Comparison of ENCODE assay signal across 20 cellular contexts in the genomic region with DNA sequence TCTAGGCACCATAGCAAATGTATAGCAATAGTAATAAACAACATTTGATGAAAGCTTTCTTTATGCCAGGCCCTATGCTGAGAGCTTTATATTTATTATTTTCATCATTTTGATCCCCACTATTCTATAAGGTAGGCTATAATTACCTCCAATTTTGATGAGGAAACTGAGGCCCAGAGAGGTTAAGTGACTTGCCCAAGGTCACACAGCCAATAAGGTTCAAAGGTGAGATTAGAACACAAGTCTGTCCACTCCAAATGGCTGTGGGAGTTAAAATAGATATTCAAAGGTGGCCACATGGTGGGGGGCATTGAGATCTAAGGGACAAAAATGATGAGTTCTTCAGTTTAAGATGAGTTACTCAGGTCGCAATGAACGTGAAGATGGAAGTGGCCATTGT.
A peak's percentile ranks its signal among the peaks of the same experiment; 100 is the strongest.
DNase-seq lines count a peak whose midpoint lies in the region; ATAC-seq, FAIRE-seq and TF ChIP-seq lines count a peak whose summit lies in the region.
"Had no signal": no experiment of that assay in that cellular context is flagged by ENCODE, and none has a peak within 500 bp of the region (broad histone marks: within the 10 kb centered on the region; RNA-seq: fewer than 3 reads in every experiment).

No MANE protein-coding gene starts in this region.

- H3K4me3 Mint-ChIP-seq in neural crest cell = no peak overlapping the region
- H3K4me3 Mint-ChIP-seq: B cell; CD4-positive, alpha-beta memory T cell had no signal

- H3K56ac ChIP-seq in IMR-90 (ENCODE audit: extremely low read depth, insufficient read depth, low read length) = no peak overlapping the region

- no peaks in the 10 kb centered on the region for H3K4me1 ChIP-seq in HepG2 (ENCODE audit: insufficient read depth, low read length)
- no peaks in the 10 kb centered on the region for H3K4me1 ChIP-seq in right lobe of liver
- H3K4me1 ChIP-seq in IMR-90 (ENCODE audit: control insufficient read depth, insufficient read depth, low read length) = no peaks in the 10 kb centered on the region
- H3K4me1 ChIP-seq in body of pancreas = no peaks in the 10 kb centered on the region

- POLR2A ChIA-PET in HepG2 (lab: Yijun Ruan, JAX) = no interaction called here
- POLR2A ChIA-PET in IMR-90 (lab: Charles Lee; ENCODE audit: unreplicated experiment) = no interaction called here

- H2BK20ac ChIP-seq in IMR-90 (ENCODE audit: low read depth, low read length) = no peak overlapping the region

- H4K5ac ChIP-seq in IMR-90 (ENCODE audit: low read depth, low read length) = no peak overlapping the region

- H3K9me1 ChIP-seq in IMR-90 (ENCODE audit: insufficient read depth, low read length) = no peaks in the 10 kb centered on the region

- no peak overlapping the region for H2BK120ac ChIP-seq in IMR-90 (ENCODE audit: low read depth, low read length)

- TF ChIP-seq EP300 in HepG2 (IDR thresholded peaks at IDR 0.05; ENCODE audit: low read depth in 2 of 2, low read length in 2 of 2) (no peak), HepG2 (CRISPR knock-in tag; IDR thresholded peaks at IDR 0.05; ENCODE audit: borderline replicate concordance) (no peak)

- H3K14ac ChIP-seq in IMR-90 (replicated peaks; ENCODE audit: low read depth, low read length) = no peak overlapping the region

- no peak overlapping the region for H4K91ac ChIP-seq in IMR-90 (ENCODE audit: insufficient read depth, low read depth, low read length)

- H3K36me3 ChIP-seq in HepG2 (replicated peaks in 1 of 2; ENCODE audit: control insufficient read depth in 1 of 2, insufficient read depth in 2 of 2, low read length in 2 of 2) = no peaks in the 10 kb centered on the region
- H3K36me3 ChIP-seq in right lobe of liver = no peaks in the 10 kb centered on the region
- no peaks in the 10 kb centered on the region for H3K36me3 ChIP-seq in IMR-90 (ENCODE audit: control insufficient read depth, insufficient read depth, low read length)
- no peaks in the 10 kb centered on the region for H3K36me3 ChIP-seq in body of pancreas (replicated peaks in 1 of 2; ENCODE audit: insufficient read depth in 1 of 2, low read depth in 2 of 2)

- H3K27ac ChIP-seq in HepG2 (ENCODE audit: extremely low read length, insufficient read depth, low read length) = no peak overlapping the region
- no peak overlapping the region for H3K27ac ChIP-seq in right lobe of liver
- H3K27ac ChIP-seq in IMR-90 (ENCODE audit: insufficient read depth, low read length) = no peak overlapping the region
- no peak overlapping the region for H3K27ac ChIP-seq in body of pancreas
- H3K27ac ChIP-seq: 22Rv1 had no signal

- H3K9me3 ChIP-seq in HepG2 (ENCODE audit: low read length) (peaks cover 7% of the 10 kb centered on the region), right lobe of liver (peaks cover 0 to 5% (median 0%) of the 10 kb centered on the region in 4 donors), IMR-90 (ENCODE audit: control insufficient read depth, insufficient read depth, low read length) (peaks cover 7% of the 10 kb centered on the region; the same call in 1 of the 2 replicates), body of pancreas (peaks cover 0 to 18% (median 0%) of the 10 kb centered on the region in 3 donors)

- H3K27me3 ChIP-seq in HepG2 (ENCODE audit: control insufficient read depth in 1 of 2, insufficient read depth in 2 of 2, low read length in 2 of 2) (no peaks in the 10 kb centered on the region; a peak in 1 of 5 replicates), right lobe of liver (no peaks in the 10 kb centered on the region), IMR-90 (ENCODE audit: control insufficient read depth, insufficient read depth, low read length) (no peaks in the 10 kb centered on the region; the same call in 1 of the 2 replicates), body of pancreas (no peaks in the 10 kb centered on the region)

- peak overlapping the region; percentile 44 for H2AK9ac ChIP-seq in IMR-90 (replicated peaks; ENCODE audit: low read depth, low read length, poor library complexity)

- intact Hi-C loops in HepG2 (cut with micrococcal nuclease; ENCODE audit: unreplicated experiment) (no loop called here), right lobe of liver (cut with DNase I) (no loop called here), IMR-90 (cut with micrococcal nuclease) (no loop called here), body of pancreas (cut with DNase I) (no loop called here)

- H3K4me2 ChIP-seq in HepG2 (ENCODE audit: low read depth, low read length) (no peak overlapping the region), IMR-90 (ENCODE audit: low read depth, low read length) (no peak overlapping the region)

- 52% methylated on average over 2 of the region's 2 CpGs for WGBS in HepG2 (ENCODE audit: low lambda C conversion rate)
- WGBS in right lobe of liver (ENCODE audit: insufficient coverage, low coverage, low lambda C conversion rate, missing lambda C conversion rate) = no CpG with 5 or more reads among the region's 2 CpGs
- WGBS in IMR-90 (ENCODE audit: extremely low coverage in 2 of 2, insufficient read length in 1 of 2), 2 experiments = no CpG with 5 or more reads among the region's 2 CpGs
- 84 to 90% methylated on average over 2 of the region's 2 CpGs for WGBS in body of pancreas, 2 donors

- no peak overlapping the region for H2AK5ac ChIP-seq in IMR-90 (ENCODE audit: low read depth, low read length)

- in situ Hi-C loops in HepG2 (cut with HindIII; ENCODE audit: extremely low pct_ligation_motif_present, low pct_unique_long_range_greater_than_20kb) = loop anchor here (5.0 kb wide), 1 partner anchor 444 kb away; no protein-coding TSS in a partner anchor
- in situ Hi-C loops in IMR-90 (cut with MboI; ENCODE audit: low sequenced_read_pairs) = no loop called here

- H3K4me3 ChIP-seq in HepG2 (replicated peaks in 1 of 3; ENCODE audit: insufficient read depth in 1 of 3, low read depth in 2 of 3, low read length in 3 of 3) (no peak overlapping the region), right lobe of liver (no peak overlapping the region), IMR-90 (ENCODE audit: insufficient read depth, low read depth, low read length) (no peak overlapping the region), body of pancreas (no peak overlapping the region)

- no peak overlapping the region for H3K4ac ChIP-seq in IMR-90 (ENCODE audit: low read depth, low read length)

- TF ChIP-seq POLR2A in HepG2 (IDR thresholded peaks at IDR 0.05; ENCODE audit: insufficient read depth in 1 of 2, low read depth in 2 of 2, low read length in 2 of 2) (no peak), right lobe of liver (IDR thresholded peaks at IDR 0.05) (no peak), IMR-90 (IDR thresholded peaks at IDR 0.05; ENCODE audit: low read depth, low read length) (no peak), body of pancreas (IDR thresholded peaks at IDR 0.05) (no peak)

- H3K79me1 ChIP-seq in IMR-90 (ENCODE audit: low read depth in 1 of 2, low read length in 2 of 2) = no peaks in the 10 kb centered on the region

- H3K9ac ChIP-seq in HepG2 (ENCODE audit: insufficient read depth, low read depth, low read length) (no peak overlapping the region), IMR-90 (ENCODE audit: low read depth, low read length) (no peak overlapping the region)

- no peaks in the 10 kb centered on the region for H3K9me3 Mint-ChIP-seq in neural crest cell

- BruUV-seq in HepG2 (replicated peaks; lab: Mats Ljungman, UMichigan) = no TSS peak
- no TSS peak for BruUV-seq in IMR-90 (replicated peaks; lab: Mats Ljungman, UMichigan)

- H4K8ac ChIP-seq in IMR-90 (ENCODE audit: low read depth in 2 of 2, low read length in 2 of 2) = no peak overlapping the region

- FAIRE-seq in HepG2 (lab: Jason Lieb, UNC) = no peak
- FAIRE-seq: A204.1, G401.6, GM12892, H1 had no signal

- no peaks in the 10 kb centered on the region for H3K4me1 Mint-ChIP-seq in neural crest cell
- H3K4me1 Mint-ChIP-seq: B cell; CD4-positive, alpha-beta memory T cell had no signal

- CTCF ChIA-PET in HepG2 (lab: Yijun Ruan, JAX; ENCODE audit: low intra/inter-chr PET ratio, low total read pairs) = interaction anchor here (2.2 kb wide), 1 partner anchor 446 kb away, joined by 17 read pairs; no protein-coding TSS in a partner anchor
- CTCF ChIA-PET in IMR-90 (lab: Yijun Ruan, JAX) = no interaction called here

- TF ChIP-seq CTCF in HepG2 (CRISPR knock-in tag; IDR thresholded peaks at IDR 0.05) (no peak), right lobe of liver (IDR thresholded peaks at IDR 0.05) (no peak), IMR-90 (conservative IDR thresholded peaks at IDR 0.05; ENCODE audit: low read depth, low read length) (no peak), neural crest cell (conservative IDR thresholded peaks at IDR 0.05) (no peak), body of pancreas (IDR thresholded peaks at IDR 0.05) (no peak)

- no peaks in the 10 kb centered on the region for H3K79me2 ChIP-seq in HepG2 (ENCODE audit: insufficient read depth, low read length)

- H2BK15ac ChIP-seq in IMR-90 (ENCODE audit: low read depth, low read length) = no peak overlapping the region

- no peak overlapping the region for H3K23ac ChIP-seq in IMR-90 (ENCODE audit: low read depth, low read length)

- dilution Hi-C loops in IMR-90 (cut with HindIII; ENCODE audit: low sequenced_read_pairs, unreplicated experiment) = no loop called here

- DNase-seq in HepG2 (ENCODE audit: low spot score) (no peak), right lobe of liver (no peak), IMR-90 (no peak), neural crest cell (ENCODE audit: low read depth, low spot score) (no peak), body of pancreas (no peak), GOT3 (lab: John Stamatoyannopoulos, UW) (no peak)
- DNase-seq: C1 segment of cervical spinal cord; Calu3; CD4-positive, alpha-beta memory T cell; COR-L47; DMS153; DND-41; H7; HCEC 1CT had no signal

- ATAC-seq in HepG2 (no peak), right lobe of liver (no peak), IMR-90 (ENCODE audit: low read depth) (no peak), body of pancreas (no peak)

- H2BK5ac ChIP-seq in IMR-90 (ENCODE audit: low read depth, low read length, poor library complexity, severe bottlenecking) = no peak overlapping the region

- H3K36me3 Mint-ChIP-seq in neural crest cell (ENCODE audit: low read depth) = no peaks in the 10 kb centered on the region
- H3K36me3 Mint-ChIP-seq: CD4-positive, alpha-beta memory T cell had no signal

- peak overlapping the region; percentile 22 for H3K27ac Mint-ChIP-seq in neural crest cell (ENCODE audit: unreplicated experiment)
- H3K27ac Mint-ChIP-seq: B cell; CD4-positive, alpha-beta memory T cell had no signal

- TF ChIP-seq RAD21 in HepG2 (CRISPR knock-in tag; IDR thresholded peaks at IDR 0.05) (no peak), IMR-90 (IDR thresholded peaks at IDR 0.05; ENCODE audit: low read length) (no peak)

- no peak overlapping the region for H3K18ac ChIP-seq in IMR-90 (ENCODE audit: low read depth, low read length)

- no peaks in the 10 kb centered on the region for H3K27me3 Mint-ChIP-seq in neural crest cell (ENCODE audit: low read depth)

- H4K20me1 ChIP-seq in HepG2 (ENCODE audit: insufficient read depth, low read length) = no peaks in the 10 kb centered on the region
- no peaks in the 10 kb centered on the region for H4K20me1 ChIP-seq in IMR-90 (ENCODE audit: insufficient read depth, low read length)

- H2AFZ ChIP-seq in HepG2 (ENCODE audit: low read length) (no peak overlapping the region), IMR-90 (replicated peaks; ENCODE audit: low read length, poor library complexity) (no peak overlapping the region)

TF ChIP-seq in HepG2, 621 proteins besides CTCF, POLR2A, EP300 and RAD21 (continues in another document):
- no peak for TF ChIP-seq RBFOX2 (IDR thresholded peaks at IDR 0.05; ENCODE audit: low read depth, low read length)

TF ChIP-seq in IMR-90, 13 proteins besides CTCF, POLR2A, EP300 and RAD21 (continues in another document):
- TF ChIP-seq SMC3 (IDR thresholded peaks at IDR 0.05; ENCODE audit: low read depth, low read length) = no peak
